1 cellular context compared by ENCODE assay signal in genomic region chr16:58773870-58774269, GRCh38.
TF ChIP-seq lines count a peak whose summit lies in the region.

No MANE protein-coding gene starts in this region.

TF ChIP-seq in HepG2, 621 proteins besides CTCF, POLR2A, EP300 and RAD21 (continued from another document and continues in another):
- TF ChIP-seq, protein P1, sequence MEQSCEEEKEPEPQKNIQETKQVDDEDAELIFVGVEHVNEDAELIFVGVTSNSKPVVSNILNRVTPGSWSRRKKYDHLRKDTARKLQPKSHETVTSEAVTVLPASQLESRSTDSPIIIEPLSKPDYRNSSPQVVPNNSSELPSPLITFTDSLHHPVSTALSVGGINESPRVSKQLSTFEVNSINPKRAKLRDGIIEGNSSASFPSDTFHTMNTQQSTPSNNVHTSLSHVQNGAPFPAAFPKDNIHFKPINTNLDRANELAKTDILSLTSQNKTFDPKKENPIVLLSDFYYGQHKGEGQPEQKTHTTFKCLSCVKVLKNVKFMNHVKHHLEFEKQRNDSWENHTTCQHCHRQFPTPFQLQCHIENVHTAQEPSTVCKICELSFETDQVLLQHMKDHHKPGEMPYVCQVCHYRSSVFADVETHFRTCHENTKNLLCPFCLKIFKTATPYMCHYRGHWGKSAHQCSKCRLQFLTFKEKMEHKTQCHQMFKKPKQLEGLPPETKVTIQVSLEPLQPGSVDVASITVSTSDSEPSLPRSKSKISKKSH (CRISPR knock-in tag; IDR thresholded peaks at IDR 0.05; ENCODE audit: borderline replicate concordance) = no peak
- TF ChIP-seq, protein P2, sequence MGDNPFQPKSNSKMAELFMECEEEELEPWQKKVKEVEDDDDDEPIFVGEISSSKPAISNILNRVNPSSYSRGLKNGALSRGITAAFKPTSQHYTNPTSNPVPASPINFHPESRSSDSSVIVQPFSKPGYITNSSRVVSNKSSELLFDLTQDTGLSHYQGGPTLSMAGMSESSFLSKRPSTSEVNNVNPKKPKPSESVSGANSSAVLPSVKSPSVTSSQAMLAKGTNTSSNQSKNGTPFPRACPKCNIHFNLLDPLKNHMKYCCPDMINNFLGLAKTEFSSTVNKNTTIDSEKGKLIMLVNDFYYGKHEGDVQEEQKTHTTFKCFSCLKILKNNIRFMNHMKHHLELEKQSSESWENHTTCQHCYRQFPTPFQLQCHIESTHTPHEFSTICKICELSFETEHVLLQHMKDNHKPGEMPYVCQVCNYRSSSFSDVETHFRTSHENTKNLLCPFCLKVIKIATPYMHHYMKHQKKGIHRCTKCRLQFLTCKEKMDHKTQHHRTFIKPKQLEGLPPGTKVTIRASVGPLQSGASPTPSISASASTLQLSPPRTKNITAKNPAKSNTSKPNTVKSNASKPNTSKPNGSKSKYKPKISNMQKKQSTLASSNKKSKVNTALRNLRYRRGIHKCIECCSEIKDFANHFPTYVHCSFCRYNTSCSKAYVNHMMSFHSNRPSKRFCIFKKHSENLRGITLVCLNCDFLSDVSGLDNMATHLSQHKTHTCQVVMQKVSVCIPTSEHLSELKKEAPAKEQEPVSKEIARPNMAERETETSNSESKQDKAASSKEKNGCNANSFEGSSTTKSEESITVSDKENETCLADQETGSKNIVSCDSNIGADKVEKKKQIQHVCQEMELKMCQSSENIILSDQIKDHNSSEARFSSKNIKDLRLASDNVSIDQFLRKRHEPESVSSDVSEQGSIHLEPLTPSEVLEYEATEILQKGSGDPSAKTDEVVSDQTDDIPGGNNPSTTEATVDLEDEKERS (CRISPR knock-in tag; IDR thresholded peaks at IDR 0.05) = 0 out of 2 replicates have a peak, but pooled peaks have one; percentile 39
- TF ChIP-seq FOXP4 (CRISPR knock-in tag; IDR thresholded peaks at IDR 0.05) = peak; percentile 39; the same call in 1 of the 2 replicates
- peak in 1 of 2 experiments; percentile 85; a peak in 2 of 4 replicates for TF ChIP-seq NR2F1 (CRISPR knock-in tag; IDR thresholded peaks at IDR 0.05)
- TF ChIP-seq, protein P3, sequence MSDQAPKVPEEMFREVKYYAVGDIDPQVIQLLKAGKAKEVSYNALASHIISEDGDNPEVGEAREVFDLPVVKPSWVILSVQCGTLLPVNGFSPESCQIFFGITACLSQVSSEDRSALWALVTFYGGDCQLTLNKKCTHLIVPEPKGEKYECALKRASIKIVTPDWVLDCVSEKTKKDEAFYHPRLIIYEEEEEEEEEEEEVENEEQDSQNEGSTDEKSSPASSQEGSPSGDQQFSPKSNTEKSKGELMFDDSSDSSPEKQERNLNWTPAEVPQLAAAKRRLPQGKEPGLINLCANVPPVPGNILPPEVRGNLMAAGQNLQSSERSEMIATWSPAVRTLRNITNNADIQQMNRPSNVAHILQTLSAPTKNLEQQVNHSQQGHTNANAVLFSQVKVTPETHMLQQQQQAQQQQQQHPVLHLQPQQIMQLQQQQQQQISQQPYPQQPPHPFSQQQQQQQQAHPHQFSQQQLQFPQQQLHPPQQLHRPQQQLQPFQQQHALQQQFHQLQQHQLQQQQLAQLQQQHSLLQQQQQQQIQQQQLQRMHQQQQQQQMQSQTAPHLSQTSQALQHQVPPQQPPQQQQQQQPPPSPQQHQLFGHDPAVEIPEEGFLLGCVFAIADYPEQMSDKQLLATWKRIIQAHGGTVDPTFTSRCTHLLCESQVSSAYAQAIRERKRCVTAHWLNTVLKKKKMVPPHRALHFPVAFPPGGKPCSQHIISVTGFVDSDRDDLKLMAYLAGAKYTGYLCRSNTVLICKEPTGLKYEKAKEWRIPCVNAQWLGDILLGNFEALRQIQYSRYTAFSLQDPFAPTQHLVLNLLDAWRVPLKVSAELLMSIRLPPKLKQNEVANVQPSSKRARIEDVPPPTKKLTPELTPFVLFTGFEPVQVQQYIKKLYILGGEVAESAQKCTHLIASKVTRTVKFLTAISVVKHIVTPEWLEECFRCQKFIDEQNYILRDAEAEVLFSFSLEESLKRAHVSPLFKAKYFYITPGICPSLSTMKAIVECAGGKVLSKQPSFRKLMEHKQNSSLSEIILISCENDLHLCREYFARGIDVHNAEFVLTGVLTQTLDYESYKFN (CRISPR knock-in tag; conservative IDR thresholded peaks at IDR 0.05) = peak; percentile 64
- TF ChIP-seq HMG20A (CRISPR knock-in tag; IDR thresholded peaks at IDR 0.05; ENCODE audit: borderline replicate concordance) = peak; percentile 89
- no peak for TF ChIP-seq NCOA1 (CRISPR knock-in tag; IDR thresholded peaks at IDR 0.05)
- peak; percentile 61; the same call in 1 of the 2 replicates for TF ChIP-seq RXRB (CRISPR knock-in tag; IDR thresholded peaks at IDR 0.05; ENCODE audit: borderline replicate concordance)
- TF ChIP-seq ATF4 (CRISPR knock-in tag; IDR thresholded peaks at IDR 0.05) = peak in 1 of 2 experiments; percentile 37; a peak in 1 of 4 replicates
- peak; percentile 87 for TF ChIP-seq ARID3A (IDR thresholded peaks at IDR 0.05; ENCODE audit: low read depth, low read length)
- no peak for TF ChIP-seq ZSCAN9 (CRISPR knock-in tag; IDR thresholded peaks at IDR 0.05; ENCODE audit: borderline replicate concordance)
- TF ChIP-seq ISL2 (CRISPR knock-in tag; IDR thresholded peaks at IDR 0.05) = 0 out of 2 replicates have a peak, but pooled peaks have one; percentile 35
- peak; percentile 84 for TF ChIP-seq RARA (CRISPR knock-in tag; IDR thresholded peaks at IDR 0.05)
- no peak for TF ChIP-seq ZNF12 (CRISPR knock-in tag; IDR thresholded peaks at IDR 0.05)
- TF ChIP-seq TBX3 (IDR thresholded peaks at IDR 0.05; ENCODE audit: borderline replicate concordance) = peak; percentile 62; the same call in 1 of the 2 replicates
- TF ChIP-seq, protein P4, sequence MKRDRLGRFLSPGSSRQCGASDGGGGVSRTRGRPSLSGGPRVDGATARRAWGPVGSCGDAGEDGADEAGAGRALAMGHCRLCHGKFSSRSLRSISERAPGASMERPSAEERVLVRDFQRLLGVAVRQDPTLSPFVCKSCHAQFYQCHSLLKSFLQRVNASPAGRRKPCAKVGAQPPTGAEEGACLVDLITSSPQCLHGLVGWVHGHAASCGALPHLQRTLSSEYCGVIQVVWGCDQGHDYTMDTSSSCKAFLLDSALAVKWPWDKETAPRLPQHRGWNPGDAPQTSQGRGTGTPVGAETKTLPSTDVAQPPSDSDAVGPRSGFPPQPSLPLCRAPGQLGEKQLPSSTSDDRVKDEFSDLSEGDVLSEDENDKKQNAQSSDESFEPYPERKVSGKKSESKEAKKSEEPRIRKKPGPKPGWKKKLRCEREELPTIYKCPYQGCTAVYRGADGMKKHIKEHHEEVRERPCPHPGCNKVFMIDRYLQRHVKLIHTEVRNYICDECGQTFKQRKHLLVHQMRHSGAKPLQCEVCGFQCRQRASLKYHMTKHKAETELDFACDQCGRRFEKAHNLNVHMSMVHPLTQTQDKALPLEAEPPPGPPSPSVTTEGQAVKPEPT (CRISPR knock-in tag; IDR thresholded peaks at IDR 0.05; ENCODE audit: low read depth) = no peak
- no peak for TF ChIP-seq FOXP1 (IDR thresholded peaks at IDR 0.05)
- peak; percentile 83 for TF ChIP-seq FOXP1 (CRISPR knock-in tag; IDR thresholded peaks at IDR 0.05)
- TF ChIP-seq SOX13 (IDR thresholded peaks at IDR 0.05) = no peak
- peak in 1 of 2 experiments; percentile 79; a peak in 2 of 4 replicates for TF ChIP-seq SOX13 (CRISPR knock-in tag; conservative IDR thresholded peaks at IDR 0.05 in 1 of 2, IDR thresholded peaks at IDR 0.05 in 1 of 2)
- TF ChIP-seq HNF4A (CRISPR knock-in tag; IDR thresholded peaks at IDR 0.05) = peak; percentile 74
- no peak for TF ChIP-seq ZNF766 (CRISPR knock-in tag; IDR thresholded peaks at IDR 0.05; ENCODE audit: borderline replicate concordance)
- peak; percentile 49; the same call in 1 of the 2 replicates for TF ChIP-seq MIER3 (CRISPR knock-in tag; IDR thresholded peaks at IDR 0.05; ENCODE audit: borderline replicate concordance)
- peak; percentile 92 for TF ChIP-seq GATAD2A (CRISPR knock-in tag; IDR thresholded peaks at IDR 0.05)
- TF ChIP-seq, protein P5, sequence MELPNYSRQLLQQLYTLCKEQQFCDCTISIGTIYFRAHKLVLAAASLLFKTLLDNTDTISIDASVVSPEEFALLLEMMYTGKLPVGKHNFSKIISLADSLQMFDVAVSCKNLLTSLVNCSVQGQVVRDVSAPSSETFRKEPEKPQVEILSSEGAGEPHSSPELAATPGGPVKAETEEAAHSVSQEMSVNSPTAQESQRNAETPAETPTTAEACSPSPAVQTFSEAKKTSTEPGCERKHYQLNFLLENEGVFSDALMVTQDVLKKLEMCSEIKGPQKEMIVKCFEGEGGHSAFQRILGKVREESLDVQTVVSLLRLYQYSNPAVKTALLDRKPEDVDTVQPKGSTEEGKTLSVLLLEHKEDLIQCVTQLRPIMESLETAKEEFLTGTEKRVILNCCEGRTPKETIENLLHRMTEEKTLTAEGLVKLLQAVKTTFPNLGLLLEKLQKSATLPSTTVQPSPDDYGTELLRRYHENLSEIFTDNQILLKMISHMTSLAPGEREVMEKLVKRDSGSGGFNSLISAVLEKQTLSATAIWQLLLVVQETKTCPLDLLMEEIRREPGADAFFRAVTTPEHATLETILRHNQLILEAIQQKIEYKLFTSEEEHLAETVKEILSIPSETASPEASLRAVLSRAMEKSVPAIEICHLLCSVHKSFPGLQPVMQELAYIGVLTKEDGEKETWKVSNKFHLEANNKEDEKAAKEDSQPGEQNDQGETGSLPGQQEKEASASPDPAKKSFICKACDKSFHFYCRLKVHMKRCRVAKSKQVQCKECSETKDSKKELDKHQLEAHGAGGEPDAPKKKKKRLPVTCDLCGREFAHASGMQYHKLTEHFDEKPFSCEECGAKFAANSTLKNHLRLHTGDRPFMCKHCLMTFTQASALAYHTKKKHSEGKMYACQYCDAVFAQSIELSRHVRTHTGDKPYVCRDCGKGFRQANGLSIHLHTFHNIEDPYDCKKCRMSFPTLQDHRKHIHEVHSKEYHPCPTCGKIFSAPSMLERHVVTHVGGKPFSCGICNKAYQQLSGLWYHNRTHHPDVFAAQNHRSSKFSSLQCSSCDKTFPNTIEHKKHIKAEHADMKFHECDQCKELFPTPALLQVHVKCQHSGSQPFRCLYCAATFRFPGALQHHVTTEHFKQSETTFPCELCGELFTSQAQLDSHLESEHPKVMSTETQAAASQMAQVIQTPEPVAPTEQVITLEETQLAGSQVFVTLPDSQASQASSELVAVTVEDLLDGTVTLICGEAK (IDR thresholded peaks at IDR 0.05) = no peak
- TF ChIP-seq, protein P5 (CRISPR knock-in tag; IDR thresholded peaks at IDR 0.05) = no peak
- 0 out of 2 replicates have a peak, but pooled peaks have one; percentile 47 for TF ChIP-seq BCL6 (CRISPR knock-in tag; IDR thresholded peaks at IDR 0.05)
